ENCODE assay signal across 28 cellular contexts in the genomic region with DNA sequence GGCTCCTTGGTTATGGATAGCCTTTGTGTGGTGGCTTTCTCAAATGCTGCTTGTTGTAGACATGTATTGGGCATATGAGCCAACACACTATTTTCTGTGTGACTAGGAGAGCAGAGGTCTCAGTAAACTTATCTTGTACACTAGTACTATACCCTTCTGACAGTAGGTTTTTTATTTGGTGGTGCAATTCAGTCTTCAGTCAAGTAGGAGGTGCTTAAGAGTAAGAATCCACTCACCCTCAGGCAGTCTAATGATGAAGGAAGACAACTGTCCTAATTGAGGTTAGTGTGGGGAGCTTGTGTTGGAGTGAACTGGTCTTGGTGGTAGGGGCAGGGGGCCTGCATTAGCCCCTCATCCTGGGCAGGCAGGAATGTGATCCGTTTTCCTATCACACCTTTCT.
"Had no signal": no experiment of that assay in that cellular context is flagged by ENCODE, and none has a peak within 500 bp of the region (broad histone marks: within the 10 kb centered on the region; RNA-seq: fewer than 3 reads in every experiment).

No MANE protein-coding gene starts in this region.

- H3K4me1 ChIP-seq: neural progenitor cell, parathyroid adenoma, psoas muscle, right lobe of liver, sigmoid colon, stomach, thyroid gland, tibial nerve, upper lobe of left lung, vagina had no signal

- H3K27ac Mint-ChIP-seq: natural killer cell; nephron; neural progenitor cell; progenitor cell of endocrine pancreas; stimulated activated effector memory CD8-positive, alpha-beta T cell treated with anti-CD3 and anti-CD28 coated beads, Interleukin-12 subunit alpha, Interleukin-12 subunit beta, amount 100 ng/mL, for 72 hours; stimulated activated naive B cell treated with anti-CD40 and anti-IgM and Interleukin-4, amounts not matched to agents 10 μg/mL and 1 μg/mL and 100 μg/mL, for 72 hours; stimulated activated naive CD8-positive, alpha-beta T cell treated with anti-CD3 and anti-CD28 coated beads, Interleukin-15, Interleukin-2, amounts not matched to agents 100 ng/mL and 50 ng/mL, for 24 hours had no signal

- ATAC-seq: natural killer cell; psoas muscle; right cardiac atrium; right lobe of liver; stimulated activated effector memory CD8-positive, alpha-beta T cell treated with anti-CD3 and anti-CD28 coated beads, Interleukin-12 subunit alpha, Interleukin-12 subunit beta, amount 100 ng/mL, for 72 hours; stimulated activated naive B cell treated with anti-CD40 and anti-IgM and Interleukin-4, amounts not matched to agents 10 μg/mL and 1 μg/mL and 100 μg/mL, for 72 hours had no signal

- H3K9ac ChIP-seq: neural progenitor cell, parathyroid adenoma had no signal

- H3K27ac ChIP-seq: neural progenitor cell, ovary, parathyroid adenoma, psoas muscle, right lobe of liver, sigmoid colon, stomach, thoracic aorta, thyroid gland, tibial nerve, upper lobe of left lung, vagina had no signal

- H3K4me3 Mint-ChIP-seq: natural killer cell; nephron; neural progenitor cell; stimulated activated effector memory CD8-positive, alpha-beta T cell treated with anti-CD3 and anti-CD28 coated beads, Interleukin-12 subunit alpha, Interleukin-12 subunit beta, amount 100 ng/mL, for 72 hours; stimulated activated naive B cell treated with anti-CD40 and anti-IgM and Interleukin-4, amounts not matched to agents 10 μg/mL and 1 μg/mL and 100 μg/mL, for 72 hours; stimulated activated naive CD8-positive, alpha-beta T cell treated with anti-CD3 and anti-CD28 coated beads, Interleukin-15, Interleukin-2, amounts not matched to agents 100 ng/mL and 50 ng/mL, for 24 hours had no signal

- H3K79me2 ChIP-seq: parathyroid adenoma had no signal

- H3K27me3 ChIP-seq: neural progenitor cell, ovary, right lobe of liver, sigmoid colon, stomach, thyroid gland, tibial nerve, upper lobe of left lung, vagina had no signal

- DNase-seq: natural killer cell; occipital lobe; ovary; posterior cingulate gyrus; psoas muscle; right lobe of liver; sigmoid colon; small intestine; stimulated activated CD4-positive, alpha-beta T cell treated with anti-CD3 and anti-CD28 coated beads, Interleukin-15, amount 100 ng/mL, for 24 hours; stimulated activated CD4-positive, alpha-beta T cell treated with anti-CD3 and anti-CD28 coated beads, Interleukin-2, amount 100 ng/mL, for 24 hours; stimulated activated CD4-positive, alpha-beta T cell treated with anti-CD3 and anti-CD28 coated beads, Interleukin-2, amount 100 ng/mL, for 48 hours; stimulated activated CD4-positive, alpha-beta T cell treated with anti-CD3 and anti-CD28 coated beads, Interleukin-4, amount 100 ng/mL, for 24 hours; stimulated activated naive B cell treated with anti-CD40 and anti-IgM and Interleukin-4, amounts not matched to agents 10 μg/mL and 1 μg/mL and 100 μg/mL, for 72 hours; stimulated activated naive CD4-positive, alpha-beta T cell treated with Interleukin-2 at 50 U/mL for 16 hours; stomach; thyroid gland; trophoblast cell; upper lobe of left lung had no signal

- H3K4me2 ChIP-seq: neural progenitor cell had no signal

- H2AFZ ChIP-seq: neural progenitor cell, parathyroid adenoma had no signal

- H3K4me3 ChIP-seq: neural progenitor cell, ovary, psoas muscle, right lobe of liver, sigmoid colon, stomach, thoracic aorta, thyroid gland, tibial nerve, upper lobe of left lung, vagina had no signal

- H3K36me3 Mint-ChIP-seq: neural progenitor cell; stimulated activated effector memory CD8-positive, alpha-beta T cell treated with anti-CD3 and anti-CD28 coated beads, Interleukin-12 subunit alpha, Interleukin-12 subunit beta, amount 100 ng/mL, for 72 hours; stimulated activated naive B cell treated with anti-CD40 and anti-IgM and Interleukin-4, amounts not matched to agents 10 μg/mL and 1 μg/mL and 100 μg/mL, for 72 hours had no signal

- H3K36me3 ChIP-seq: neural progenitor cell, ovary, right lobe of liver, sigmoid colon, stomach, thoracic aorta, thyroid gland, tibial nerve, upper lobe of left lung, vagina had no signal

- H3K27me3 Mint-ChIP-seq: stimulated activated naive B cell treated with anti-CD40 and anti-IgM and Interleukin-4, amounts not matched to agents 10 μg/mL and 1 μg/mL and 100 μg/mL, for 72 hours; stimulated activated naive CD8-positive, alpha-beta T cell treated with anti-CD3 and anti-CD28 coated beads, Interleukin-15, Interleukin-2, amounts not matched to agents 100 ng/mL and 50 ng/mL, for 24 hours had no signal

- H3K4me1 Mint-ChIP-seq: natural killer cell; nephron; neural progenitor cell; stimulated activated effector memory CD8-positive, alpha-beta T cell treated with anti-CD3 and anti-CD28 coated beads, Interleukin-12 subunit alpha, Interleukin-12 subunit beta, amount 100 ng/mL, for 72 hours; stimulated activated naive B cell treated with anti-CD40 and anti-IgM and Interleukin-4, amounts not matched to agents 10 μg/mL and 1 μg/mL and 100 μg/mL, for 72 hours had no signal

- H3K9me3 Mint-ChIP-seq: nephron had no signal
